Comparison of ENCODE assay signal across 14 cellular contexts in genomic region chr10:116654816-116655215, GRCh38. TPM values are rescaled to one million over a fixed set of nuclear protein-coding genes. Genes with fewer than 3 reads are reported as not detected.
DNase-seq lines count a peak whose midpoint lies in the region; ATAC-seq and TF ChIP-seq lines count a peak whose summit lies in the region.
"Had no signal": no experiment of that assay in that cellular context is flagged by ENCODE, and none has a peak within 500 bp of the region (broad histone marks: within the 10 kb centered on the region; RNA-seq: fewer than 3 reads in every experiment).

No MANE protein-coding gene starts in this region.

- H4K20me1 ChIP-seq in OCI-LY7 (ENCODE audit: insufficient read depth, low read length) = no peaks in the 10 kb centered on the region

- H3K36me3 Mint-ChIP-seq in naive thymus-derived CD8-positive, alpha-beta T cell = peaks cover 0 to 3% (median 0%) of the 10 kb centered on the region in 3 donors
- H3K36me3 Mint-ChIP-seq: immature natural killer cell had no signal

- H2AFZ ChIP-seq in OCI-LY7 (ENCODE audit: low read length) = no peak overlapping the region

- H3K9me3 Mint-ChIP-seq in naive thymus-derived CD8-positive, alpha-beta T cell = peaks cover 0 to 23% (median 8%) of the 10 kb centered on the region in 9 donors
- H3K9me3 Mint-ChIP-seq: T-helper 1 cell treated with Interleukin-12 subunit alpha and Interleukin-12 subunit beta and Interleukin-4 antibody, amounts not matched to agents 30 μg/mL and 1 μg/mL, for 36 hours had no signal

- H3K9me2 ChIP-seq in OCI-LY7 (ENCODE audit: insufficient read depth, low read length) = no peaks in the 10 kb centered on the region

- POLR2A ChIA-PET in OCI-LY7 (lab: Charles Lee) = no interaction called here
- POLR2A ChIA-PET in naive thymus-derived CD8-positive, alpha-beta T cell (lab: Charles Lee) = no interaction called here

- no peaks in the 10 kb centered on the region for H3K4me1 ChIP-seq in BE2C
- H3K4me1 ChIP-seq in OCI-LY7 (ENCODE audit: insufficient read depth, low read length, poor library complexity, severe bottlenecking) = no peaks in the 10 kb centered on the region

- TF ChIP-seq CTCF in BE2C (IDR thresholded peaks at IDR 0.05; ENCODE audit: low read depth, low read length) = peak; percentile 29
- peak; percentile 50 for TF ChIP-seq CTCF in OCI-LY7 (conservative IDR thresholded peaks at IDR 0.05; ENCODE audit: low read length)

- H3K27ac Mint-ChIP-seq in naive thymus-derived CD8-positive, alpha-beta T cell = no peak overlapping the region
- H3K27ac Mint-ChIP-seq: immature natural killer cell; T-helper 1 cell treated with Interleukin-12 subunit alpha and Interleukin-12 subunit beta and Interleukin-4 antibody, amounts not matched to agents 30 μg/mL and 1 μg/mL, for 36 hours had no signal

- H3K4me3 Mint-ChIP-seq in naive thymus-derived CD8-positive, alpha-beta T cell = no peak overlapping the region
- H3K4me3 Mint-ChIP-seq: immature natural killer cell; T-helper 1 cell treated with Interleukin-12 subunit alpha and Interleukin-12 subunit beta and Interleukin-4 antibody, amounts not matched to agents 30 μg/mL and 1 μg/mL, for 36 hours had no signal

- H3K4me3 ChIP-seq in BE2C (ENCODE audit: low read depth, low read length) (no peak overlapping the region), OCI-LY7 (ENCODE audit: low read depth, low read length, poor library complexity, severe bottlenecking) (no peak overlapping the region)

- BruUV-seq in OCI-LY7 (replicated peaks; lab: Mats Ljungman, UMichigan) = no TSS peak

- no peaks in the 10 kb centered on the region for H3K36me3 ChIP-seq in BE2C
- no peaks in the 10 kb centered on the region for H3K36me3 ChIP-seq in OCI-LY7 (ENCODE audit: insufficient read depth, low read length)

- no peaks in the 10 kb centered on the region for H3K79me2 ChIP-seq in OCI-LY7 (ENCODE audit: insufficient read depth, low read depth, low read length)

- H3K27me3 Mint-ChIP-seq in naive thymus-derived CD8-positive, alpha-beta T cell = peaks cover 9 to 57% (median 19%) of the 10 kb centered on the region in 5 donors

- intact Hi-C loops in OCI-LY7 (cut with micrococcal nuclease; ENCODE audit: unreplicated experiment) = no loop called here

- no peak overlapping the region for H3K27ac ChIP-seq in OCI-LY7 (ENCODE audit: low read depth, low read length, poor library complexity, severe bottlenecking)

- peak; percentile 67 for ATAC-seq in GM21528 (IDR thresholded peaks at IDR 0.05; ENCODE audit: low FRiP score, unreplicated experiment)
- ATAC-seq in activated CD4-positive, CD25-positive, alpha-beta regulatory T cell treated with anti-CD3 and anti-CD28 coated beads, Interleukin-2, amount 50 U/mL, for 24 hours = no peak
- no peak for ATAC-seq in naive thymus-derived CD8-positive, alpha-beta T cell

- H3K4me1 Mint-ChIP-seq in naive thymus-derived CD8-positive, alpha-beta T cell = no peaks in the 10 kb centered on the region
- H3K4me1 Mint-ChIP-seq: immature natural killer cell had no signal

- no peaks in the 10 kb centered on the region for H3K27me3 ChIP-seq in BE2C

- CTCF ChIA-PET in OCI-LY7 (lab: Charles Lee; ENCODE audit: unreplicated experiment) = no interaction called here

- DNase-seq in BE2C = no peak
- no peak for DNase-seq in OCI-LY7 (ENCODE audit: low spot score)
- DNase-seq in iPS DF 19.7 (ENCODE audit: low read depth, low spot score) = peak; percentile 33
- no peak for DNase-seq in GOT3 (lab: John Stamatoyannopoulos, UW)
- DNase-seq in SHP77 treated with DMSO at 0.1 percent for 48 hours (lab: John Stamatoyannopoulos, UW) = no peak
- no peak for DNase-seq in naive thymus-derived CD8-positive, alpha-beta T cell
- DNase-seq: activated T-cell treated with anti-CD3 and anti-CD28 coated beads, Interleukin-2, amount 50 U/mL, for 1 hour; Calu3; cortex of kidney; immature natural killer cell; NCI-H1930 had no signal

- H3K9me3 ChIP-seq in BE2C (no peaks in the 10 kb centered on the region), OCI-LY7 (ENCODE audit: low read length) (no peaks in the 10 kb centered on the region)

- H3K4me2 ChIP-seq in OCI-LY7 (ENCODE audit: low read length) = no peak overlapping the region

RNA-seq across cellular contexts. Expression of gene PNLIPRP2, which starts 34.1 kb away (rescaled TPM):
- polyA plus RNA-seq in BE2C (2012; ENCODE audit: insufficient read depth, insufficient read length, low read depth) = not detected
- not detected in 2 replicates for total RNA-seq in OCI-LY7 (2014; rRNA removed; shearing (Covaris generic))
- not detected in 2 replicates for total RNA-seq in OCI-LY7 (2022)
- total RNA-seq in naive thymus-derived CD8-positive, alpha-beta T cell = not detected
- polyA plus RNA-seq in naive thymus-derived CD8-positive, alpha-beta T cell = not detected
- total RNA-seq: Calu3 had no signal
- polyA plus RNA-seq: immature natural killer cell had no signal
